1 cellular context compared by ENCODE assay signal in genomic region chr19:17404015-17404414, GRCh38.
TF ChIP-seq lines count a peak whose summit lies in the region.

No MANE protein-coding gene starts in this region.

TF ChIP-seq in HepG2, 621 proteins besides CTCF, POLR2A, EP300 and RAD21:
- TF ChIP-seq, protein P1, sequence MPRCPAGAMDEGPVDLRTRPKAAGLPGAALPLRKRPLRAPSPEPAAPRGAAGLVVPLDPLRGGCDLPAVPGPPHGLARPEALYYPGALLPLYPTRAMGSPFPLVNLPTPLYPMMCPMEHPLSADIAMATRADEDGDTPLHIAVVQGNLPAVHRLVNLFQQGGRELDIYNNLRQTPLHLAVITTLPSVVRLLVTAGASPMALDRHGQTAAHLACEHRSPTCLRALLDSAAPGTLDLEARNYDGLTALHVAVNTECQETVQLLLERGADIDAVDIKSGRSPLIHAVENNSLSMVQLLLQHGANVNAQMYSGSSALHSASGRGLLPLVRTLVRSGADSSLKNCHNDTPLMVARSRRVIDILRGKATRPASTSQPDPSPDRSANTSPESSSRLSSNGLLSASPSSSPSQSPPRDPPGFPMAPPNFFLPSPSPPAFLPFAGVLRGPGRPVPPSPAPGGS (CRISPR knock-in tag; IDR thresholded peaks at IDR 0.05), result no peak
- no peak for TF ChIP-seq KLF16 (CRISPR knock-in tag; IDR thresholded peaks at IDR 0.05)
- TF ChIP-seq HMGXB4 (CRISPR knock-in tag; IDR thresholded peaks at IDR 0.05; ENCODE audit: borderline replicate concordance in 1 of 2, low read depth in 1 of 2), result no peak
- no peak for TF ChIP-seq ZNF282 (IDR thresholded peaks at IDR 0.05; ENCODE audit: partially characterized antibody)
- TF ChIP-seq NFIC (IDR thresholded peaks at IDR 0.05; ENCODE audit: low read length), result no peak
- 0 out of 2 replicates have a peak, but pooled peaks have one; percentile 21 for TF ChIP-seq ZBTB38 (CRISPR knock-in tag; IDR thresholded peaks at IDR 0.05)
- TF ChIP-seq, protein P2, sequence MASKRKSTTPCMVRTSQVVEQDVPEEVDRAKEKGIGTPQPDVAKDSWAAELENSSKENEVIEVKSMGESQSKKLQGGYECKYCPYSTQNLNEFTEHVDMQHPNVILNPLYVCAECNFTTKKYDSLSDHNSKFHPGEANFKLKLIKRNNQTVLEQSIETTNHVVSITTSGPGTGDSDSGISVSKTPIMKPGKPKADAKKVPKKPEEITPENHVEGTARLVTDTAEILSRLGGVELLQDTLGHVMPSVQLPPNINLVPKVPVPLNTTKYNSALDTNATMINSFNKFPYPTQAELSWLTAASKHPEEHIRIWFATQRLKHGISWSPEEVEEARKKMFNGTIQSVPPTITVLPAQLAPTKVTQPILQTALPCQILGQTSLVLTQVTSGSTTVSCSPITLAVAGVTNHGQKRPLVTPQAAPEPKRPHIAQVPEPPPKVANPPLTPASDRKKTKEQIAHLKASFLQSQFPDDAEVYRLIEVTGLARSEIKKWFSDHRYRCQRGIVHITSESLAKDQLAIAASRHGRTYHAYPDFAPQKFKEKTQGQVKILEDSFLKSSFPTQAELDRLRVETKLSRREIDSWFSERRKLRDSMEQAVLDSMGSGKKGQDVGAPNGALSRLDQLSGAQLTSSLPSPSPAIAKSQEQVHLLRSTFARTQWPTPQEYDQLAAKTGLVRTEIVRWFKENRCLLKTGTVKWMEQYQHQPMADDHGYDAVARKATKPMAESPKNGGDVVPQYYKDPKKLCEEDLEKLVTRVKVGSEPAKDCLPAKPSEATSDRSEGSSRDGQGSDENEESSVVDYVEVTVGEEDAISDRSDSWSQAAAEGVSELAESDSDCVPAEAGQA (IDR thresholded peaks at IDR 0.05; ENCODE audit: low read depth), result no peak
- TF ChIP-seq, protein P2 (CRISPR knock-in tag; IDR thresholded peaks at IDR 0.05; ENCODE audit: borderline replicate concordance), result no peak
